ENCODE assay signal across 19 cellular contexts in the genomic region with DNA sequence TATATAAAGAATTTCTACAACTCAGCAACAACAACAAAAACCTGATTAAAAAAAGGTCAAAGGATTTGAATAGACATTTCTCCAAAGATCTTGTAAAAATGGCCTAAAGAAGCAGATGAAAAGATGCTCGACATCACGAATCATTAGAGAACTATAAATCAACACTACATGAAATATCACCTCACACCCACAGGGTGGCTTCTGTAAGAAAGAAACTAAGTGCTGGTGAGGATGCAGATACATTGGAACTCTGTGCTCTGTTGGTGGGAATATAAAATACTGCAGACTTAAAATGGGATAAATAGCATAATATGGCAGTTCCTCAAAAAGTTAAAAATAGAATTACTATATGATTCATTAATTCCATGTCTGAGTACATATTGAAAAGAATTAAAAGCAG.
"Had no signal": no experiment of that assay in that cellular context is flagged by ENCODE, and none has a peak within 500 bp of the region (broad histone marks: within the 10 kb centered on the region; RNA-seq: fewer than 3 reads in every experiment).

No MANE protein-coding gene starts in this region.

- H3K27me3 ChIP-seq: colonic mucosa, ovary, tibial nerve, uterus had no signal

- ATAC-seq: activated CD8-positive, alpha-beta T cell treated with anti-CD3 and anti-CD28 coated beads for 36 hours; activated T-helper 17 cell treated with anti-CD3 and anti-CD28 coated beads, Interleukin-2, amount 50 U/mL, for 72 hours; naive thymus-derived CD8-positive, alpha-beta T cell; psoas muscle; right cardiac atrium; WTC11 had no signal

- H3K36me3 ChIP-seq: colonic mucosa, ovary, tibial nerve, uterus had no signal

- H3K4me3 ChIP-seq: colonic mucosa, ovary, psoas muscle, tibial nerve, uterus had no signal

- H3K36me3 Mint-ChIP-seq: activated naive CD8-positive, alpha-beta T cell treated with anti-CD3 and anti-CD28 coated beads for 36 hours; naive thymus-derived CD8-positive, alpha-beta T cell; WTC11 had no signal

- H3K27ac ChIP-seq: colonic mucosa, ovary, psoas muscle, tibial nerve, uterus had no signal

- H3K4me3 Mint-ChIP-seq: activated CD8-positive, alpha-beta T cell treated with anti-CD3 and anti-CD28 coated beads for 36 hours; activated naive CD8-positive, alpha-beta T cell treated with anti-CD3 and anti-CD28 coated beads for 36 hours; activated T-helper 17 cell treated with anti-CD3 and anti-CD28 coated beads, Interleukin-2, amount 50 U/mL, for 72 hours; naive thymus-derived CD8-positive, alpha-beta T cell; stimulated activated naive CD8-positive, alpha-beta T cell treated with anti-CD3 and anti-CD28 coated beads, Interleukin-15, Interleukin-2, amounts not matched to agents 100 ng/mL and 50 ng/mL, for 24 hours; WTC11 had no signal

- H3K9me3 ChIP-seq: colonic mucosa, ovary, psoas muscle, tibial nerve, uterus had no signal

- H3K27ac Mint-ChIP-seq: activated CD8-positive, alpha-beta T cell treated with anti-CD3 and anti-CD28 coated beads for 36 hours; activated naive CD8-positive, alpha-beta T cell treated with anti-CD3 and anti-CD28 coated beads for 36 hours; activated T-helper 17 cell treated with anti-CD3 and anti-CD28 coated beads, Interleukin-2, amount 50 U/mL, for 72 hours; naive thymus-derived CD8-positive, alpha-beta T cell; stimulated activated naive CD8-positive, alpha-beta T cell treated with anti-CD3 and anti-CD28 coated beads, Interleukin-15, Interleukin-2, amounts not matched to agents 100 ng/mL and 50 ng/mL, for 24 hours; WTC11 had no signal

- H3K9me3 Mint-ChIP-seq: activated CD8-positive, alpha-beta T cell treated with anti-CD3 and anti-CD28 coated beads for 36 hours; activated naive CD8-positive, alpha-beta T cell treated with anti-CD3 and anti-CD28 coated beads for 36 hours; activated T-helper 17 cell treated with anti-CD3 and anti-CD28 coated beads, Interleukin-2, amount 50 U/mL, for 72 hours; naive thymus-derived CD8-positive, alpha-beta T cell; stimulated activated naive CD8-positive, alpha-beta T cell treated with anti-CD3 and anti-CD28 coated beads, Interleukin-15, Interleukin-2, amounts not matched to agents 100 ng/mL and 50 ng/mL, for 24 hours; WTC11 had no signal

- H3K4me1 Mint-ChIP-seq: activated naive CD8-positive, alpha-beta T cell treated with anti-CD3 and anti-CD28 coated beads for 36 hours; activated T-helper 17 cell treated with anti-CD3 and anti-CD28 coated beads, Interleukin-2, amount 50 U/mL, for 72 hours; naive thymus-derived CD8-positive, alpha-beta T cell had no signal

- H3K4me1 ChIP-seq: colonic mucosa, psoas muscle, tibial nerve, uterus had no signal

- DNase-seq: activated CD4-positive, alpha-beta T cell treated with anti-CD3 and anti-CD28 coated beads for 4 hours; activated CD8-positive, alpha-beta T cell treated with anti-CD3 and anti-CD28 coated beads for 36 hours; activated naive CD4-positive, alpha-beta T cell; activated naive CD8-positive, alpha-beta T cell treated with anti-CD3 and anti-CD28 coated beads for 36 hours; activated T-cell treated with anti-CD3 and anti-CD28 coated beads, Interleukin-2, amount 50 U/mL, for 1 hour; amygdala; caudate nucleus; colonic mucosa; mesenchymal stem cell; naive thymus-derived CD8-positive, alpha-beta T cell; ovary; psoas muscle; right cardiac atrium; stimulated activated CD4-positive, alpha-beta T cell treated with anti-CD3 and anti-CD28 coated beads, Interleukin-2, amount 100 ng/mL, for 24 hours; uterus had no signal

- H3K27me3 Mint-ChIP-seq: activated CD8-positive, alpha-beta T cell treated with anti-CD3 and anti-CD28 coated beads for 36 hours; activated naive CD8-positive, alpha-beta T cell treated with anti-CD3 and anti-CD28 coated beads for 36 hours; naive thymus-derived CD8-positive, alpha-beta T cell; stimulated activated naive CD8-positive, alpha-beta T cell treated with anti-CD3 and anti-CD28 coated beads, Interleukin-15, Interleukin-2, amounts not matched to agents 100 ng/mL and 50 ng/mL, for 24 hours had no signal
